17 cellular contexts compared by ENCODE assay signal in the genomic region with DNA sequence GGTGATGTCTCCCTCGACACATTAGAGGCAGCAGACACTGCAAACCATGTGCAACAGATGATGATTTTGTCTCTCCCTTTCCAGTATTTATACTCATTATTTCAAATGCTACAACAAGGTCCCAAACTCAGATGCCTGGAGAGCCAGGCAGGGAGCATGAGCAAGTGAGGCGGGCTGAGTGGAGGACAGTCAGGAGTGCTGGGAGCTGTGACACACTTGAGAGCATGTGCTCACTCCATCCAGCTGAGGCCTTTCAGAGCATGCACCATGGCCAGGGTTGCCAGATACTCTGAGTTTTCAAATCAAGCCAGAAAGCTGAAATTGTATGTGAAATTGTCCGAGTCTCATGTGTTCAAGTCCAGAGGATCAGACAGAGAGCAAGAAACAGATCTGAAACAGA.
"Had no signal": no experiment of that assay in that cellular context is flagged by ENCODE, and none has a peak within 500 bp of the region (broad histone marks: within the 10 kb centered on the region; RNA-seq: fewer than 3 reads in every experiment).

No MANE protein-coding gene starts in this region.

- ATAC-seq: activated CD4-positive, CD25-positive, alpha-beta regulatory T cell treated with anti-CD3 and anti-CD28 coated beads, Interleukin-2, amount 50 U/mL, for 24 hours had no signal

- H3K4me3 ChIP-seq: lung, upper lobe of right lung had no signal

- H3K27me3 ChIP-seq: upper lobe of right lung had no signal

- DNase-seq: activated CD4-positive, alpha-beta T cell treated with anti-CD3 and anti-CD28 coated beads, Interleukin-2, amount 50 U/mL, for 1 hour; activated CD8-positive, alpha-beta memory T cell treated with anti-CD3 and anti-CD28 coated beads for 24 hours; activated effector memory CD4-positive, alpha-beta T cell treated with anti-CD3 and anti-CD28 coated beads, Interleukin-2, amount 50 U/mL, for 16 hours; activated naive CD4-positive, alpha-beta T cell treated with anti-CD3 and anti-CD28 coated beads, Interleukin-2, amount 50 U/mL, for 16 hours; activated T-cell treated with anti-CD3 and anti-CD28 coated beads, Interleukin-2, amount 50 U/mL, for 48 hours; aorta; cortex of kidney; effector CD4-positive, alpha-beta T cell; midbrain; nephron progenitor cell; nucleus accumbens; retina; SK-N-SH; stimulated activated CD4-positive, alpha-beta T cell treated with anti-CD3 and anti-CD28 coated beads, Interleukin-2, amount 100 ng/mL, for 24 hours; upper lobe of right lung had no signal

- H3K9me3 ChIP-seq: SK-N-SH, upper lobe of right lung had no signal

- H3K36me3 ChIP-seq: upper lobe of right lung had no signal
